Comparison of ENCODE assay signal across 25 cellular contexts in genomic region chr12:92648242-92649031, GRCh38. TPM values are rescaled to one million over a fixed set of nuclear protein-coding genes. Genes with fewer than 3 reads are reported as not detected.
DNase-seq lines count a peak whose midpoint lies in the region; ATAC-seq and TF ChIP-seq lines count a peak whose summit lies in the region.
"Had no signal": no experiment of that assay in that cellular context is flagged by ENCODE, and none has a peak within 500 bp of the region (broad histone marks: within the 10 kb centered on the region; RNA-seq: fewer than 3 reads in every experiment).

No MANE protein-coding gene starts in this region.

- H3K4me3 ChIP-seq in GM23338 (no peak overlapping the region), mesendoderm (ENCODE audit: low read length) (no peak overlapping the region), mucosa of descending colon (no peak overlapping the region)
- H3K4me3 ChIP-seq: left ventricle myocardium inferior had no signal

- H2AK5ac ChIP-seq in mesendoderm (ENCODE audit: low read length) = no peak overlapping the region

- H3K23ac ChIP-seq in mesendoderm (ENCODE audit: low read length) = no peak overlapping the region

- H3K36me3 ChIP-seq in GM23338 (ENCODE audit: insufficient read depth) = no peaks in the 10 kb centered on the region
- H3K36me3 ChIP-seq in mesendoderm (ENCODE audit: control insufficient read depth, insufficient read depth, low read length) = no peaks in the 10 kb centered on the region
- no peaks in the 10 kb centered on the region for H3K36me3 ChIP-seq in mucosa of descending colon (ENCODE audit: low read depth)
- H3K36me3 ChIP-seq: left ventricle myocardium inferior had no signal

- H3K79me1 ChIP-seq in mesendoderm (ENCODE audit: low read length) = no peaks in the 10 kb centered on the region

- intact Hi-C loops in mucosa of descending colon (cut with DNase I, micrococcal nuclease) = loop anchor here in 1 of 2 donors (10.0 kb wide), 1 partner anchor 1264 kb away; no protein-coding TSS in a partner anchor

- 0 out of 2 replicates have a peak overlapping the region, but pooled peaks have one; percentile 5 for H2AFZ ChIP-seq in GM23338

- H3K9me3 Mint-ChIP-seq in GM23338 = no peaks in the 10 kb centered on the region; the same call in 2 of the 3 replicates
- no peaks in the 10 kb centered on the region for H3K9me3 Mint-ChIP-seq in effector memory CD8-positive, alpha-beta T cell
- H3K9me3 Mint-ChIP-seq: activated B cell treated with CpG ODN at 0.5 μM for 24 hours had no signal

- no peaks in the 10 kb centered on the region for H3F3A ChIP-seq in GM23338 (replicated peaks; ENCODE audit: low read depth)

- peaks cover 22% of the 10 kb centered on the region for H3K4me1 Mint-ChIP-seq in GM23338
- peaks cover 5 to 8% of the 10 kb centered on the region in 2 donors for H3K4me1 Mint-ChIP-seq in effector memory CD8-positive, alpha-beta T cell (ENCODE audit: low read depth in 2 of 2)

- H4K5ac ChIP-seq in mesendoderm (ENCODE audit: low read length) = no peak overlapping the region

- H4K20me1 ChIP-seq in GM23338 (replicated peaks; ENCODE audit: insufficient read depth) = no peaks in the 10 kb centered on the region

- ATAC-seq in GM23338 (no peak), HG03039 (IDR thresholded peaks at IDR 0.05; ENCODE audit: unreplicated experiment) (no peak), mucosa of descending colon (no peak)
- no peak for ATAC-seq in effector memory CD8-positive, alpha-beta T cell (replicated peaks)
- ATAC-seq: CD8-positive, alpha-beta T cell had no signal

- H3K27ac ChIP-seq in GM23338 (ENCODE audit: low read depth) (peak overlapping the region; percentile 67; the same call in 1 of the 2 replicates), mesendoderm (ENCODE audit: low read depth, low read length) (no peak overlapping the region)
- H3K27ac ChIP-seq: left ventricle myocardium inferior had no signal

- H2BK5ac ChIP-seq in mesendoderm (ENCODE audit: low read length) = no peak overlapping the region

- H3K4me1 ChIP-seq in GM23338 (ENCODE audit: insufficient read depth) (peaks cover 19% of the 10 kb centered on the region), mesendoderm (ENCODE audit: control insufficient read depth, low read depth, low read length) (no peaks in the 10 kb centered on the region), mucosa of descending colon (ENCODE audit: low read depth) (peaks cover 2% of the 10 kb centered on the region)
- H3K4me1 ChIP-seq: left ventricle myocardium inferior had no signal

- no peak overlapping the region for H3K4me3 Mint-ChIP-seq in GM23338
- H3K4me3 Mint-ChIP-seq in effector memory CD8-positive, alpha-beta T cell = no peak overlapping the region
- H3K4me3 Mint-ChIP-seq: activated B cell treated with CpG ODN at 0.5 μM for 24 hours; CD8-positive, alpha-beta T cell had no signal

- no peaks in the 10 kb centered on the region for H3K79me2 ChIP-seq in GM23338 (replicated peaks; ENCODE audit: insufficient read depth)
- no peaks in the 10 kb centered on the region for H3K79me2 ChIP-seq in mesendoderm (ENCODE audit: control insufficient read depth, insufficient read depth, low read length)

- H3K9me2 ChIP-seq in GM23338 (ENCODE audit: insufficient read depth) = no peaks in the 10 kb centered on the region

- H2BK15ac ChIP-seq in mesendoderm (replicated peaks; ENCODE audit: low read depth) = no peak overlapping the region

- H3K4ac ChIP-seq in mesendoderm (ENCODE audit: low read depth, low read length) = peak overlapping the region; percentile 52

- H3K27me3 ChIP-seq in GM23338 (ENCODE audit: insufficient read depth) (no peaks in the 10 kb centered on the region), mesendoderm (ENCODE audit: insufficient read depth, low read length, poor library complexity) (no peaks in the 10 kb centered on the region)

- H3K36me3 Mint-ChIP-seq in GM23338 (ENCODE audit: low read depth) = no peaks in the 10 kb centered on the region
- H3K36me3 Mint-ChIP-seq in effector memory CD8-positive, alpha-beta T cell (ENCODE audit: insufficient read depth) = no peaks in the 10 kb centered on the region
- H3K36me3 Mint-ChIP-seq: CD8-positive, alpha-beta T cell had no signal

- no peak overlapping the region for H3K18ac ChIP-seq in mesendoderm (ENCODE audit: low read length)

- no peak overlapping the region for H3K27ac Mint-ChIP-seq in GM23338
- H3K27ac Mint-ChIP-seq in effector memory CD8-positive, alpha-beta T cell = peak overlapping the region; percentile 22 to 68
- H3K27ac Mint-ChIP-seq: activated B cell treated with CpG ODN at 0.5 μM for 24 hours; CD8-positive, alpha-beta T cell had no signal

- no CpG with 5 or more reads among the region's 6 CpGs for WGBS in mesendoderm (ENCODE audit: extremely low coverage, insufficient coverage, low lambda C conversion rate)

- no peak overlapping the region for H3K56ac ChIP-seq in mesendoderm (ENCODE audit: low read length)

- H4K8ac ChIP-seq in mesendoderm (ENCODE audit: low read depth, low read length) = no peak overlapping the region

- DNase-seq in GM23338 (ENCODE audit: low spot score) (peak; percentile 23), RPMI7951 (ENCODE audit: low read depth) (peak; percentile 9), mesendoderm (peak; percentile 9), NCI-H1092 (lab: John Stamatoyannopoulos, UW) (no peak), mucosa of descending colon (no peak), NCI-H1105 treated with DMSO at 0.1 percent for 48 hours (lab: John Stamatoyannopoulos, UW) (no peak)
- DNase-seq in effector memory CD8-positive, alpha-beta T cell = no peak
- DNase-seq: activated B cell treated with CpG ODN at 0.5 μM for 24 hours; activated CD4-positive, alpha-beta T cell treated with anti-CD3 and anti-CD28 coated beads, Interleukin-2, amount 50 U/mL, for 48 hours; activated gamma-delta T cell treated with Interleukin-2 at 50 U/mL for 16 hours; activated T-cell treated with anti-CD3 and anti-CD28 coated beads for 4 hours; amniotic stem cell; CD8-positive, alpha-beta T cell; central memory CD4-positive, alpha-beta T cell; DMS79; Karpas-422; left ventricle myocardium inferior; NCI-H526 treated with DMSO at 0.1 percent for 48 hours; OCI-M1; posterior cingulate gyrus; stimulated activated CD4-positive, alpha-beta T cell treated with anti-CD3 and anti-CD28 coated beads, Interleukin-1b, Interleukin-23, amount 100 ng/mL, for 48 hours; stimulated activated naive CD4-positive, alpha-beta T cell had no signal

- TF ChIP-seq CTCF in GM23338 (conservative IDR thresholded peaks at IDR 0.05; ENCODE audit: low read depth in 2 of 2) (no peak), mucosa of descending colon (IDR thresholded peaks at IDR 0.05) (no peak)

- H3K4me2 ChIP-seq in GM23338 (no peak overlapping the region), mesendoderm (ENCODE audit: low read length) (no peak overlapping the region)

- no peaks in the 10 kb centered on the region for H3K9me3 ChIP-seq in mucosa of descending colon

- no peaks in the 10 kb centered on the region for H3K27me3 Mint-ChIP-seq in GM23338 (ENCODE audit: insufficient read depth, low read depth, poor library complexity)
- H3K27me3 Mint-ChIP-seq in effector memory CD8-positive, alpha-beta T cell = peaks cover 6 to 16% of the 10 kb centered on the region in 2 donors
- H3K27me3 Mint-ChIP-seq: activated B cell treated with CpG ODN at 0.5 μM for 24 hours had no signal

- H2BK120ac ChIP-seq in mesendoderm (ENCODE audit: low read depth, low read length) = no peak overlapping the region

- H3K9ac ChIP-seq in mesendoderm (ENCODE audit: low read length) = no peak overlapping the region

TF ChIP-seq in GM23338, 12 proteins besides CTCF, POLR2A, EP300 and RAD21 (continues in another document):
- TF ChIP-seq ZNF331 (CRISPR knock-in tag; IDR thresholded peaks at IDR 0.05; ENCODE audit: low read depth) = no peak
- TF ChIP-seq, protein P1, sequence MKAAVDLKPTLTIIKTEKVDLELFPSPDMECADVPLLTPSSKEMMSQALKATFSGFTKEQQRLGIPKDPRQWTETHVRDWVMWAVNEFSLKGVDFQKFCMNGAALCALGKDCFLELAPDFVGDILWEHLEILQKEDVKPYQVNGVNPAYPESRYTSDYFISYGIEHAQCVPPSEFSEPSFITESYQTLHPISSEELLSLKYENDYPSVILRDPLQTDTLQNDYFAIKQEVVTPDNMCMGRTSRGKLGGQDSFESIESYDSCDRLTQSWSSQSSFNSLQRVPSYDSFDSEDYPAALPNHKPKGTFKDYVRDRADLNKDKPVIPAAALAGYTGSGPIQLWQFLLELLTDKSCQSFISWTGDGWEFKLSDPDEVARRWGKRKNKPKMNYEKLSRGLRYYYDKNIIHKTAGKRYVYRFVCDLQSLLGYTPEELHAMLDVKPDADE (IDR thresholded peaks at IDR 0.05) = no peak
- TF ChIP-seq JUNB (IDR thresholded peaks at IDR 0.05; ENCODE audit: unreplicated experiment) = no peak
- TF ChIP-seq NANOG (IDR thresholded peaks at IDR 0.05; ENCODE audit: borderline replicate concordance) = no peak
- no peak for TF ChIP-seq ZNF114 (CRISPR knock-in tag; IDR thresholded peaks at IDR 0.05)
- no peak for TF ChIP-seq EZH2 (IDR thresholded peaks at IDR 0.05; ENCODE audit: low read depth, unreplicated experiment)

RNA-seq across cellular contexts. Expression of gene PLEKHG7, which starts 54.4 kb away (rescaled TPM):
- total RNA-seq in GM23338 (2014; rRNA removed; shearing (Covaris generic)) = not detected in 2 replicates
- polyA plus RNA-seq in GM23338 (2016; fragmentation: Nextera tagmentation; extraction: Ambion mirVana) = not detected in 2 replicates
- not detected in 2 replicates for total RNA-seq in RPMI7951 (2014; rRNA removed; shearing (Covaris generic))
- polyA plus RNA-seq in mesendoderm (2013, experiment 1 of 2) = not detected
- 0.01 TPM for polyA plus RNA-seq in mesendoderm (2013, experiment 2 of 2)
- 1 to 10 TPM; 1.2 to 2.7 (median 1.3) TPM for total RNA-seq in mucosa of descending colon
- total RNA-seq: CD8-positive, alpha-beta T cell; H4; left ventricle myocardium inferior had no signal
- polyA plus RNA-seq: neural cell had no signal

Comparison
In these comparisons a context has a peak if more than half of its experiments do, and no peak if none do; other contexts are left out.
1. DNase-seq: peak in GM23338 (single experiment), RPMI7951 (single experiment) and mesendoderm (single experiment); none in effector memory CD8-positive, alpha-beta T cell (0 of 3), NCI-H1092 (single experiment), mucosa of descending colon (0 of 3) and NCI-H1105 treated with DMSO at 0.1 percent for 48 hours (single experiment).